In the genomic region with DNA sequence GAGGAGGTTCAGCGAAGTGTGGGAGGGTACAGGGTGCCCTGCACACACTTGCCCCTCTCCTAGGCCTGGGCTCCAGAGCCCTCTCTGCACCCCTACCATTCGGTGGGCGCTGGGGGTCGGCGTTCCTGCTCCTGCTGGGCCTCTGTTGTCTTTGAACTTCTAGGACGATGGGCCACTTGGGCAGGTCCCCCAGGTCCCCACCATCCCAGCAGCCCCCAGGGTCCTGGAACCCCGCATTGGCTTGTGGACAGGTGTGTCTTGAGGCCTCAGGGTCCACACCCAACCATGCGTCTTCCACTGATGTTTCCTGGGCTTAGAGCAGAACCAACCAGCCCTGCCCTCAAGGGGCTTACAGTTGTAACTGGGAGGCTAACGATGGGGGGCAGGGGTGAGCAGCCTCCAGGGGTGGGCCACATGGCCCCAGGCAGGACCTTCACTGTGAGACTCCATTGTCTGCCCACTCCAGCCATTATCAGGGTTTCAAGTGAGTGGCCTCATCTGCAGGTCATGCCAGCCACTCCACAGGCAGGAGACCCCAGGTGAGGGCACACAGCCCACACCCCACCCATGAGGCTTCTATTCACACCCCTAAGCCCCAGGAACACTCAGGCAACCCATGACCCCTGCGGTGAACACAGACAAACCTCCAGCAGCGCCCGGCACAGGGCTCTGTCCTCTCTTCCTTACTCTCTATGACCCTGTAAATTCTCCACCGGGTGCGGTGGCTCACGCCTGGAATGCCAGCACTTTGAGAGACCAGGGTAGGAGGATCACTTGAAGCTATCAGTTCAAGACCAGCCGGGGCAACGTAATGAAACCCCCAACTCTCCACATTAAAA, we compare ENCODE assay signal across 8 cellular contexts.
DNase-seq lines count a peak whose midpoint lies in the region; ATAC-seq and TF ChIP-seq lines count a peak whose summit lies in the region.

No MANE protein-coding gene starts in this region.

- H4K20me1 ChIP-seq in SU-DHL-6 (ENCODE audit: low read depth, low read length), result peaks cover 6% of the 10 kb centered on the region; the same call in 1 of the 2 replicates

- TF ChIP-seq CTCF in GM12865 (IDR thresholded peaks at IDR 0.05; ENCODE audit: insufficient read depth, low read depth, low read length, missing control alignments), result no peak
- no peak for TF ChIP-seq CTCF in SU-DHL-6 (IDR thresholded peaks at IDR 0.05; ENCODE audit: insufficient read depth, low read length, poor library complexity, severe bottlenecking)
- no peak for TF ChIP-seq CTCF in fibroblast of mammary gland (conservative IDR thresholded peaks at IDR 0.05; ENCODE audit: control insufficient read depth, insufficient read depth, low read depth, low read length)

- H2AFZ ChIP-seq in SU-DHL-6 (ENCODE audit: low read depth, low read length, severe bottlenecking), result no peak overlapping the region

- H3K4me2 ChIP-seq in SU-DHL-6 (ENCODE audit: low read depth, low read length, poor library complexity, severe bottlenecking), result peak overlapping the region; percentile 86

- no peaks in the 10 kb centered on the region for H3K9me3 ChIP-seq in SU-DHL-6 (ENCODE audit: insufficient read depth, low read length)

- DNase-seq in GM12865 (ENCODE audit: low read depth) (no peak), fibroblast of mammary gland (ENCODE audit: low read depth) (no peak), skeletal muscle cell (ENCODE audit: low read depth) (no peak), NCI-H1105 treated with DMSO at 0.1 percent for 48 hours (lab: John Stamatoyannopoulos, UW) (no peak), NCI-H1694 treated with DMSO at 0.1 percent for 48 hours (lab: John Stamatoyannopoulos, UW) (no peak), medulla oblongata (ENCODE audit: extremely low spot score) (no peak)

- no peak for ATAC-seq in HG02884 (IDR thresholded peaks at IDR 0.05; ENCODE audit: unreplicated experiment)

- H3K4me3 ChIP-seq in GM12865 (ENCODE audit: low read depth, low read length) (peak overlapping the region; percentile 82), SU-DHL-6 (ENCODE audit: insufficient read depth, low read length, poor library complexity, severe bottlenecking) (peak overlapping the region; percentile 73), fibroblast of mammary gland (ENCODE audit: control insufficient read depth, low read depth, low read length) (peak overlapping the region; percentile 4), skeletal muscle cell (ENCODE audit: low read depth, low read length) (peak overlapping the region; percentile 78)

- H3K27ac ChIP-seq in SU-DHL-6 (ENCODE audit: low read depth, low read length), result peak overlapping the region; percentile 95

- H3K9ac ChIP-seq in SU-DHL-6 (ENCODE audit: low read length), result peak overlapping the region; percentile 96

- no peaks in the 10 kb centered on the region for H3K27me3 ChIP-seq in SU-DHL-6 (ENCODE audit: low read length)

- no peaks in the 10 kb centered on the region for H3K9me2 ChIP-seq in SU-DHL-6 (replicated peaks; ENCODE audit: insufficient read depth, low read length)

- peaks cover 23% of the 10 kb centered on the region for H3F3A ChIP-seq in SU-DHL-6 (ENCODE audit: insufficient read depth)

- no peaks in the 10 kb centered on the region for H3K36me3 ChIP-seq in SU-DHL-6 (ENCODE audit: low read length)

- H3K79me2 ChIP-seq in SU-DHL-6 (ENCODE audit: insufficient read depth, low read length), result peaks cover 26% of the 10 kb centered on the region

Comparison
In these comparisons a context has a peak if more than half of its experiments do, and no peak if none do; other contexts are left out.
1. H3K4me3 ChIP-seq: peak in every context shown above with its lines; median percentile 82 in GM12865; 78 in skeletal muscle cell; 73 in SU-DHL-6; 4 in fibroblast of mammary gland.